Comparison of ENCODE assay signal across 8 cellular contexts in the genomic region with DNA sequence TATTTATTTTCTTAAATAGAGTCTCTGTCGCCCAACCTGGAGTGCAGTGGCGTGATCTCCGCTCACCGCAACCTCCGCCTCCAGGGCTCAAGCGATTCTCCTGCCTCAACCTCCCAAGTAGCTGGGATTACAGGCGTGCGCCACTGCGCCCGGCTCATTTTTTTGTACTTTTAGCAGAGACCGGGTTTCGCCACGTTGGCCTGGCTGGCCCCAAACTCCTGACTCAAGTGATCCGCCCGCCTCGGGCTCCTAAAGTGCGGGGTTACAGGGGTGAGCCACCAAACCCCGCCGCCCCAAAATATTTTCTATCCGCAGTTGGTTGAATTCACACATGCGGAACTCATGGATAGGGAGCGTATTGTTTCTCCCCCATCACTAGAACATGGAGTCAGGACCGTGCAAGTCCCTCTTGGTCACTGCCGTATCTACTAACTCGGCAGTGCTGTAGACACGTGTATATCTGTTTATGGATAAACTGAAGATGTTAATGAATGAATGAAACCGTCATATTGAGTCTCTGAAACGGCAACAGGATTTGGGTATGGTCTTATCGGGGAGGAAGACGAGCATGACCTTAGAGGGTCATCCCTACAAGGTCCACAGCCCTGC. TPM values are rescaled to one million over a fixed set of nuclear protein-coding genes. Genes with fewer than 3 reads are reported as not detected.
A peak's percentile ranks its signal among the peaks of the same experiment; 100 is the strongest.
DNase-seq lines count a peak whose midpoint lies in the region; ATAC-seq and TF ChIP-seq lines count a peak whose summit lies in the region.

No MANE protein-coding gene starts in this region.

- ATAC-seq in Right ventricle myocardium inferior = no peak

- TF ChIP-seq POLR2A in thyroid gland (IDR thresholded peaks at IDR 0.05) = no peak

- H3K9me3 ChIP-seq in cardiac muscle cell (ENCODE audit: low read depth) (no peaks in the 10 kb centered on the region), thyroid gland (no peaks in the 10 kb centered on the region)

- peak overlapping the region; percentile 87 for H3K27ac ChIP-seq in cardiac muscle cell
- H3K27ac ChIP-seq in angular gyrus (ENCODE audit: low read depth, low read length) = peak overlapping the region; percentile 98
- peak overlapping the region in 2 of 3 donors; percentile 82 to 90 for H3K27ac ChIP-seq in thyroid gland

- TF ChIP-seq CTCF in cardiac muscle cell (IDR thresholded peaks at IDR 0.05; ENCODE audit: low read depth, low read length) (no peak), kidney epithelial cell (IDR thresholded peaks at IDR 0.05; ENCODE audit: insufficient read depth, low read length, poor library complexity, severe bottlenecking) (no peak), thyroid gland (IDR thresholded peaks at IDR 0.05) (no peak)

- H3K36me3 ChIP-seq in cardiac muscle cell (no peaks in the 10 kb centered on the region), kidney epithelial cell (ENCODE audit: control insufficient read depth, insufficient read depth, low read length) (no peaks in the 10 kb centered on the region), thyroid gland (no peaks in the 10 kb centered on the region)

- H3K27me3 ChIP-seq in cardiac muscle cell (no peaks in the 10 kb centered on the region), kidney epithelial cell (ENCODE audit: control insufficient read depth, insufficient read depth, low read length) (no peaks in the 10 kb centered on the region), thyroid gland (no peaks in the 10 kb centered on the region)

- H3K4me3 ChIP-seq in cardiac muscle cell (peak overlapping the region; percentile 81), kidney epithelial cell (ENCODE audit: low read depth, low read length) (peak overlapping the region; percentile 71), thyroid gland (replicated peaks in 1 of 3) (peak overlapping the region; percentile 80 to 81 (median 81))

- intact Hi-C loops in Right ventricle myocardium inferior (cut with DNase I) = no loop called here
- intact Hi-C loops in thyroid gland (cut with DNase I) = loop anchor here (10.0 kb wide), 1 partner anchor 242 kb away; the partner anchor contains the start of gene JAG1

- 52 to 53% methylated on average over 28 to 30 of the region's 30 CpGs for WGBS in thyroid gland, 2 donors

- DNase-seq in cardiac muscle cell (ENCODE audit: low read depth in 1 of 2, low spot score in 1 of 2) (peak in 1 of 2 donors; percentile 13), Right ventricle myocardium inferior (ENCODE audit: missing footprints) (no peak), kidney epithelial cell (ENCODE audit: low read depth) (no peak), thyroid gland (peak in 1 of 2 donors; percentile 9), foreskin melanocyte (no peak)
- no peak for DNase-seq in stimulated activated CD4-positive, alpha-beta T cell treated with anti-CD3 and anti-CD28 coated beads, Interleukin-15, amount 100 ng/mL, for 24 hours
- no peak for DNase-seq in effector CD8-positive, alpha-beta T cell (lab: John Stamatoyannopoulos, UW)

- H3K4me1 ChIP-seq in cardiac muscle cell (ENCODE audit: low read depth) (peaks cover 9% of the 10 kb centered on the region), thyroid gland (peaks cover 15 to 22% of the 10 kb centered on the region in 2 donors)

RNA-seq across cellular contexts. Expression of gene MKKS, which starts 0.9 kb away (rescaled TPM):
- total RNA-seq in cardiac muscle cell (8.7 and 9.1 TPM in 2 replicates), Right ventricle myocardium inferior (27.4 TPM), kidney epithelial cell (16.8 and 19.2 TPM in 2 replicates), thyroid gland (10 to 100 TPM; 19.3 to 27.8 (median 24.1) TPM)
- polyA plus RNA-seq in cardiac muscle cell = 33.0 and 45.9 TPM in 2 replicates

RNA-seq across cellular contexts. Expression of gene SLX4IP, which starts 2.0 kb away (rescaled TPM):
- total RNA-seq in cardiac muscle cell (3.3 and 4.1 TPM in 2 replicates), Right ventricle myocardium inferior (2.8 TPM), kidney epithelial cell (5.8 TPM in 2 replicates), thyroid gland (1 to 10 TPM; 6.3 to 8.3 (median 7.4) TPM)
- 2.5 and 2.7 TPM in 2 replicates for polyA plus RNA-seq in cardiac muscle cell
